Comparison of ENCODE assay signal across 23 cellular contexts in genomic region chr6:141307309-141307998, GRCh38.
A peak's percentile ranks its signal among the peaks of the same experiment; 100 is the strongest.
DNase-seq lines count a peak whose midpoint lies in the region; ATAC-seq and TF ChIP-seq lines count a peak whose summit lies in the region.
"Had no signal": no experiment of that assay in that cellular context is flagged by ENCODE, and none has a peak within 500 bp of the region (broad histone marks: within the 10 kb centered on the region; RNA-seq: fewer than 3 reads in every experiment).

No MANE protein-coding gene starts in this region.

- no peaks in the 10 kb centered on the region for H3K27me3 Mint-ChIP-seq in activated naive CD4-positive, alpha-beta T cell treated with anti-CD3 and anti-CD28 coated beads, Interleukin-2, amount 50 U/mL, for 24 hours
- H3K27me3 Mint-ChIP-seq: dendritic cell treated with granulocyte-macrophage colony-stimulating factor and Interleukin-4, amounts not matched to agents 40 ng/mL and 50 ng/mL, for 4 days had no signal

- no peak overlapping the region for H2AFZ ChIP-seq in neural cell (ENCODE audit: low read depth, low read length)
- H2AFZ ChIP-seq in GM23248, result no peak overlapping the region

- no peak for TF ChIP-seq POLR2A in GM18505 (IDR thresholded peaks at IDR 0.05; ENCODE audit: borderline replicate concordance, extremely low read depth, insufficient read depth, insufficient read length)

- no peaks in the 10 kb centered on the region for H3K36me3 ChIP-seq in neural cell (ENCODE audit: insufficient read depth, low read length)
- no peaks in the 10 kb centered on the region for H3K36me3 ChIP-seq in GM23248 (ENCODE audit: low read depth)
- H3K36me3 ChIP-seq: cardiac muscle cell, Peyer's patch, uterus had no signal

- TF ChIP-seq RAD21 in neural cell (conservative IDR thresholded peaks at IDR 0.05), result no peak

- no peaks in the 10 kb centered on the region for H3K36me3 Mint-ChIP-seq in activated naive CD4-positive, alpha-beta T cell treated with anti-CD3 and anti-CD28 coated beads, Interleukin-2, amount 50 U/mL, for 24 hours

- H3K4me3 ChIP-seq in neural cell (ENCODE audit: low read length), result no peak overlapping the region
- no peak overlapping the region for H3K4me3 ChIP-seq in GM23248
- H3K4me3 ChIP-seq: cardiac muscle cell, lung, Peyer's patch, uterus had no signal

- ATAC-seq in GM18505 (IDR thresholded peaks at IDR 0.05; ENCODE audit: unreplicated experiment), result no peak

- no peaks in the 10 kb centered on the region for H3K4me1 ChIP-seq in GM23248 (ENCODE audit: insufficient read depth)
- H3K4me1 ChIP-seq: Peyer's patch, uterus had no signal

- WGBS in GM23248 (ENCODE audit: low coverage in 1 of 2, low lambda C conversion rate in 2 of 2, missing lambda C conversion rate in 2 of 2), 2 experiments, result 92 to 94% methylated on average over 3 of the region's 3 CpGs

- no peaks in the 10 kb centered on the region for H3K9me3 ChIP-seq in neural cell (ENCODE audit: low read length)
- no peaks in the 10 kb centered on the region for H3K9me3 ChIP-seq in GM23248 (ENCODE audit: low read depth)
- H3K9me3 ChIP-seq: Peyer's patch, uterus had no signal

- H3K9me3 Mint-ChIP-seq in activated naive CD4-positive, alpha-beta T cell treated with anti-CD3 and anti-CD28 coated beads, Interleukin-2, amount 50 U/mL, for 24 hours, result no peaks in the 10 kb centered on the region
- H3K9me3 Mint-ChIP-seq: CD8-positive, alpha-beta memory T cell; dendritic cell treated with granulocyte-macrophage colony-stimulating factor and Interleukin-4, amounts not matched to agents 40 ng/mL and 50 ng/mL, for 4 days had no signal

- H3K9ac ChIP-seq in neural cell (ENCODE audit: low read length) (no peak overlapping the region), GM23248 (no peak overlapping the region)

- no peak overlapping the region for H3K27ac ChIP-seq in neural cell (ENCODE audit: low read length)
- no peak overlapping the region for H3K27ac ChIP-seq in GM23248
- H3K27ac ChIP-seq: cardiac muscle cell, Peyer's patch, uterus, VCaP had no signal

- H3K79me2 ChIP-seq in neural cell (replicated peaks; ENCODE audit: insufficient read depth, low read length) (no peaks in the 10 kb centered on the region), GM23248 (ENCODE audit: insufficient read depth) (no peaks in the 10 kb centered on the region)

- in situ Hi-C loops in GM23248 (cut with MboI), result no loop called here

- H4K20me1 ChIP-seq in neural cell (ENCODE audit: insufficient read depth) (no peaks in the 10 kb centered on the region), GM23248 (ENCODE audit: insufficient read depth) (no peaks in the 10 kb centered on the region)

- TF ChIP-seq CTCF in neural cell (IDR thresholded peaks at IDR 0.05; ENCODE audit: poor library complexity, severe bottlenecking), result no peak

- H3K27me3 ChIP-seq in neural cell (ENCODE audit: insufficient read depth, low read depth, low read length) (no peaks in the 10 kb centered on the region), GM23248 (replicated peaks; ENCODE audit: insufficient read depth) (no peaks in the 10 kb centered on the region)
- H3K27me3 ChIP-seq: cardiac muscle cell, Peyer's patch, uterus had no signal

- H3K4me2 ChIP-seq in neural cell (ENCODE audit: low read length) (no peak overlapping the region), GM23248 (ENCODE audit: unreplicated experiment) (no peak overlapping the region)

- H3K27ac Mint-ChIP-seq in activated naive CD4-positive, alpha-beta T cell treated with anti-CD3 and anti-CD28 coated beads, Interleukin-2, amount 50 U/mL, for 24 hours, result peak overlapping the region; percentile 67
- H3K27ac Mint-ChIP-seq: dendritic cell treated with granulocyte-macrophage colony-stimulating factor and Interleukin-4, amounts not matched to agents 40 ng/mL and 50 ng/mL, for 4 days had no signal

- H3K9me2 ChIP-seq in neural cell (ENCODE audit: insufficient read depth, low read length), result no peaks in the 10 kb centered on the region
- H3K9me2 ChIP-seq in GM23248 (ENCODE audit: insufficient read depth), result no peaks in the 10 kb centered on the region

- TF ChIP-seq EP300 in neural cell (conservative IDR thresholded peaks at IDR 0.05; ENCODE audit: poor library complexity, severe bottlenecking), result peak; percentile 82

- H3F3A ChIP-seq in neural cell (ENCODE audit: insufficient read depth, low read length, poor library complexity, severe bottlenecking) (no peaks in the 10 kb centered on the region), GM23248 (ENCODE audit: insufficient read depth) (no peaks in the 10 kb centered on the region)

- peak; percentile 8 for DNase-seq in stimulated activated naive CD4-positive, alpha-beta T cell treated with Interleukin-2 at 50 U/mL for 16 hours (lab: John Stamatoyannopoulos, UW)
- DNase-seq in stimulated activated naive CD4-positive, alpha-beta T cell (lab: John Stamatoyannopoulos, UW), result no peak
- DNase-seq in NCI-H2081 (lab: John Stamatoyannopoulos, UW) (no peak), GM23248 (no peak)
- DNase-seq: activated CD8-positive, alpha-beta memory T cell treated with anti-CD3 and anti-CD28 coated beads for 24 hours; CD8-positive, alpha-beta memory T cell; DMS153; glutamatergic neuron; kidney glomerular epithelial cell; NCI-H1105; NCI-H2081 treated with DMSO at 0.1 percent for 48 hours; NCI-H510A; NK-92 treated with Interleukin-12 subunit alpha and Interleukin-12 subunit beta, amount 100 ng/mL, for 24 hours; nucleus accumbens; Peyer's patch; uterus had no signal

- H3K4me1 Mint-ChIP-seq in activated naive CD4-positive, alpha-beta T cell treated with anti-CD3 and anti-CD28 coated beads, Interleukin-2, amount 50 U/mL, for 24 hours, result peaks cover 17% of the 10 kb centered on the region

- H3K4me3 Mint-ChIP-seq in activated naive CD4-positive, alpha-beta T cell treated with anti-CD3 and anti-CD28 coated beads, Interleukin-2, amount 50 U/mL, for 24 hours, result no peak overlapping the region
- H3K4me3 Mint-ChIP-seq: CD8-positive, alpha-beta memory T cell; dendritic cell treated with granulocyte-macrophage colony-stimulating factor and Interleukin-4, amounts not matched to agents 40 ng/mL and 50 ng/mL, for 4 days had no signal

TF ChIP-seq in neural cell, 6 proteins besides CTCF, POLR2A, EP300 and RAD21:
- TF ChIP-seq POLR2AphosphoS5 (IDR thresholded peaks at IDR 0.05), result peak; percentile 40
- no peak for TF ChIP-seq REST (IDR thresholded peaks at IDR 0.05; ENCODE audit: borderline replicate concordance)
TF ChIP-seq in neural cell: peak in this region for 1.
